ENCODE assay signal across 22 cellular contexts in the genomic region with DNA sequence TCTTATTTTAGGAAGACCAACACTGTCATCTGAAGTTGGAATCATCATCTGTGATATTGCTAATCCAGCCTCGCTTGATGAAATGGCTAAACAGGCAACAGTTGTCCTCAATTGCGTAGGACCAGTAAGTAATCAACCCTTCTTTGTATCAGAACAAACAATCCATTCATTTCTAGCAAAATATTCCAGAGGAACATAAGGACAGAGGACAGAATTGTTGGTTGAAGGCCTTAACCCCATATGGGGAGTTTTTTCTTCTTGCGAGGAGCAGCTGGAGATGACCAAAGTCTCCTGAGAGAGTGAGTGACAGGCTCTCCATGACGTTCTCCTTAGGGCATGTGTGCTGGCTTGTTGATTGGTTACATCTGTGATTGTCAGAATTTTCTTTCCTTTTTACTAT. TPM values are rescaled to one million over a fixed set of nuclear protein-coding genes. Genes with fewer than 3 reads are reported as not detected.
DNase-seq lines count a peak whose midpoint lies in the region; ATAC-seq, FAIRE-seq and TF ChIP-seq lines count a peak whose summit lies in the region.
"Had no signal": no experiment of that assay in that cellular context is flagged by ENCODE, and none has a peak within 500 bp of the region (broad histone marks: within the 10 kb centered on the region; RNA-seq: fewer than 3 reads in every experiment).

No MANE protein-coding gene starts in this region.

- 91% methylated on average over 4 of the region's 4 CpGs for WGBS in A549 (ENCODE audit: missing lambda C conversion rate)
- WGBS in adrenal gland, 4 donors: 63 to 79% (median 70%) methylated on average over 4 of the region's 4 CpGs

- no peak for TF ChIP-seq POLR2A in A549 (IDR thresholded peaks at IDR 0.05; ENCODE audit: low read length)
- TF ChIP-seq POLR2A in adrenal gland (IDR thresholded peaks at IDR 0.05): no peak

- FAIRE-seq in A549 (lab: Jason Lieb, UNC): no peak
- FAIRE-seq: keratinocyte had no signal

- DNase-seq in A549 (ENCODE audit: low read depth in 1 of 2, low spot score in 1 of 2) (no peak), adrenal gland (no peak), left ventricle myocardium superior (no peak), A172 (ENCODE audit: low spot score) (no peak), NCI-H2171 treated with DMSO at 0.1 percent for 48 hours (lab: John Stamatoyannopoulos, UW) (no peak)
- no peak for DNase-seq in activated naive CD4-positive, alpha-beta T cell treated with anti-CD3 and anti-CD28 coated beads, Interleukin-2, amount 10 ng/mL, durations not matched to agents 7 days and 5 days
- DNase-seq: effector memory CD8-positive, alpha-beta T cell; HCEC 1CT; KG1; NCI-H1092 treated with DMSO at 0.1 percent for 48 hours; NCI-H774; PC-9; SK-N-SH; stimulated activated CD8-positive, alpha-beta memory T cell treated with anti-CD3 and anti-CD28 coated beads, Interleukin-4, amount 100 ng/mL, for 48 hours had no signal

- peaks cover 4% of the 10 kb centered on the region for H3K9me3 Mint-ChIP-seq in activated naive CD4-positive, alpha-beta T cell treated with anti-CD3 and anti-CD28 coated beads, Interleukin-2, amount 10 ng/mL, durations not matched to agents 7 days and 5 days

- H3K27ac ChIP-seq in A549 (no peak overlapping the region), adrenal gland (peak overlapping the region in 4 of 5 donors; percentile 45 to 92 (median 86)), neutrophil (peak overlapping the region; percentile 62)
- H3K27ac ChIP-seq: cardiac muscle cell, parathyroid adenoma, PC-9, thoracic aorta had no signal

- no peak for ATAC-seq in A549
- peak; percentile 42 for ATAC-seq in left ventricle myocardium superior
- no peak for ATAC-seq in HG03354 (IDR thresholded peaks at IDR 0.05; ENCODE audit: poor library complexity, severe bottlenecking, unreplicated experiment)
- ATAC-seq: activated CD4-positive, CD25-positive, alpha-beta regulatory T cell treated with anti-CD3 and anti-CD28 coated beads, Interleukin-2, amount 50 U/mL, for 24 hours; activated T-helper 17 cell treated with anti-CD3 and anti-CD28 coated beads, Interleukin-2, amount 50 U/mL, for 72 hours; effector memory CD8-positive, alpha-beta T cell had no signal

- intact Hi-C loops in adrenal gland (cut with DNase I) (no loop called here), left ventricle myocardium superior (cut with micrococcal nuclease) (no loop called here)

- H3K4me1 ChIP-seq in A549 (peaks cover 16% of the 10 kb centered on the region; the same call in 2 of the 3 replicates), adrenal gland (replicated peaks in 1 of 2) (peaks cover 25 to 38% of the 10 kb centered on the region in 2 donors), neutrophil (ENCODE audit: control insufficient read depth in 1 of 2, insufficient read depth in 1 of 2, low read depth in 1 of 2, low read length in 1 of 2) (peaks cover 35 to 47% of the 10 kb centered on the region in 2 experiments)
- H3K4me1 ChIP-seq: parathyroid adenoma had no signal

- H3K9me3 ChIP-seq in A549 (no peaks in the 10 kb centered on the region), adrenal gland (replicated peaks in 1 of 3) (no peaks in the 10 kb centered on the region), neutrophil (no peaks in the 10 kb centered on the region)
- H3K9me3 ChIP-seq: SK-N-SH, thoracic aorta had no signal

- H3K4me3 Mint-ChIP-seq in activated naive CD4-positive, alpha-beta T cell treated with anti-CD3 and anti-CD28 coated beads, Interleukin-2, amount 10 ng/mL, durations not matched to agents 7 days and 5 days: no peak overlapping the region
- H3K4me3 Mint-ChIP-seq: activated T-helper 17 cell treated with anti-CD3 and anti-CD28 coated beads, Interleukin-2, amount 50 U/mL, for 72 hours; effector memory CD8-positive, alpha-beta T cell had no signal

- TF ChIP-seq RAD21 in A549 (conservative IDR thresholded peaks at IDR 0.05 in 1 of 2, IDR thresholded peaks at IDR 0.05 in 1 of 2): no peak

- peaks cover 41% of the 10 kb centered on the region for H3K36me3 Mint-ChIP-seq in activated naive CD4-positive, alpha-beta T cell treated with anti-CD3 and anti-CD28 coated beads, Interleukin-2, amount 10 ng/mL, durations not matched to agents 7 days and 5 days

- no peak overlapping the region for H3K27ac Mint-ChIP-seq in activated naive CD4-positive, alpha-beta T cell treated with anti-CD3 and anti-CD28 coated beads, Interleukin-2, amount 10 ng/mL, durations not matched to agents 7 days and 5 days
- H3K27ac Mint-ChIP-seq: activated T-helper 17 cell treated with anti-CD3 and anti-CD28 coated beads, Interleukin-2, amount 50 U/mL, for 72 hours; effector memory CD8-positive, alpha-beta T cell had no signal

- H3K27me3 ChIP-seq in adrenal gland: no peaks in the 10 kb centered on the region
- no peaks in the 10 kb centered on the region for H3K27me3 ChIP-seq in neutrophil
- H3K27me3 ChIP-seq: cardiac muscle cell had no signal

- H3K27me3 Mint-ChIP-seq in activated naive CD4-positive, alpha-beta T cell treated with anti-CD3 and anti-CD28 coated beads, Interleukin-2, amount 10 ng/mL, durations not matched to agents 7 days and 5 days: peaks cover 15% of the 10 kb centered on the region
- H3K27me3 Mint-ChIP-seq: effector memory CD8-positive, alpha-beta T cell had no signal

- no peak for TF ChIP-seq CTCF in A549 (IDR thresholded peaks at IDR 0.05)
- TF ChIP-seq CTCF in adrenal gland (IDR thresholded peaks at IDR 0.05): no peak
- no peak for TF ChIP-seq CTCF in neutrophil (IDR thresholded peaks at IDR 0.05)

- POLR2A ChIA-PET in A549 (lab: Yijun Ruan, JAX): no interaction called here

- H3K36me3 ChIP-seq in adrenal gland (replicated peaks in 1 of 2): peaks cover 0 to 33% of the 10 kb centered on the region in 2 donors
- no peaks in the 10 kb centered on the region for H3K36me3 ChIP-seq in neutrophil

- peaks cover 17% of the 10 kb centered on the region for H3K4me1 Mint-ChIP-seq in activated naive CD4-positive, alpha-beta T cell treated with anti-CD3 and anti-CD28 coated beads, Interleukin-2, amount 10 ng/mL, durations not matched to agents 7 days and 5 days
- H3K4me1 Mint-ChIP-seq: activated T-helper 17 cell treated with anti-CD3 and anti-CD28 coated beads, Interleukin-2, amount 50 U/mL, for 72 hours had no signal

- no peak for TF ChIP-seq EP300 in A549 (IDR thresholded peaks at IDR 0.05)

- H3K4me3 ChIP-seq in A549 (no peak overlapping the region), adrenal gland (no peak overlapping the region), neutrophil (ENCODE audit: low read depth in 1 of 2, low read length in 1 of 2) (no peak overlapping the region)
- H3K4me3 ChIP-seq: cardiac muscle cell, PC-9, thoracic aorta had no signal

- CTCF ChIA-PET in A549 (lab: Yijun Ruan, JAX): no interaction called here
- CTCF ChIA-PET in activated naive CD4-positive, alpha-beta T cell treated with anti-CD3 and anti-CD28 coated beads, Interleukin-2, amount 10 ng/mL, durations not matched to agents 7 days and 5 days (lab: Charles Lee): no interaction called here

- 0 out of 3 replicates have a peak overlapping the region, but pooled peaks have one; percentile 88 for H3K4me2 ChIP-seq in A549
- H3K4me2 ChIP-seq: PC-9, SK-N-SH had no signal

TF ChIP-seq in A549, 52 proteins besides CTCF, POLR2A, EP300 and RAD21:
- TF ChIP-seq, protein P1, sequence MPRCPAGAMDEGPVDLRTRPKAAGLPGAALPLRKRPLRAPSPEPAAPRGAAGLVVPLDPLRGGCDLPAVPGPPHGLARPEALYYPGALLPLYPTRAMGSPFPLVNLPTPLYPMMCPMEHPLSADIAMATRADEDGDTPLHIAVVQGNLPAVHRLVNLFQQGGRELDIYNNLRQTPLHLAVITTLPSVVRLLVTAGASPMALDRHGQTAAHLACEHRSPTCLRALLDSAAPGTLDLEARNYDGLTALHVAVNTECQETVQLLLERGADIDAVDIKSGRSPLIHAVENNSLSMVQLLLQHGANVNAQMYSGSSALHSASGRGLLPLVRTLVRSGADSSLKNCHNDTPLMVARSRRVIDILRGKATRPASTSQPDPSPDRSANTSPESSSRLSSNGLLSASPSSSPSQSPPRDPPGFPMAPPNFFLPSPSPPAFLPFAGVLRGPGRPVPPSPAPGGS (IDR thresholded peaks at IDR 0.05): no peak
- TF ChIP-seq ZC3H11A (IDR thresholded peaks at IDR 0.05): no peak
- TF ChIP-seq ESRRA (IDR thresholded peaks at IDR 0.05; ENCODE audit: borderline replicate concordance, low read length): no peak
- TF ChIP-seq ZSCAN20 (CRISPR knock-in tag; IDR thresholded peaks at IDR 0.05): no peak
- TF ChIP-seq, protein P2, sequence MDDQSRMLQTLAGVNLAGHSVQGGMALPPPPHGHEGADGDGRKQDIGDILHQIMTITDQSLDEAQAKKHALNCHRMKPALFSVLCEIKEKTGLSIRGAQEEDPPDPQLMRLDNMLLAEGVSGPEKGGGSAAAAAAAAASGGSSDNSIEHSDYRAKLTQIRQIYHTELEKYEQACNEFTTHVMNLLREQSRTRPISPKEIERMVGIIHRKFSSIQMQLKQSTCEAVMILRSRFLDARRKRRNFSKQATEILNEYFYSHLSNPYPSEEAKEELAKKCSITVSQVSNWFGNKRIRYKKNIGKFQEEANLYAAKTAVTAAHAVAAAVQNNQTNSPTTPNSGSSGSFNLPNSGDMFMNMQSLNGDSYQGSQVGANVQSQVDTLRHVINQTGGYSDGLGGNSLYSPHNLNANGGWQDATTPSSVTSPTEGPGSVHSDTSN (IDR thresholded peaks at IDR 0.05): no peak
- TF ChIP-seq, protein P3, sequence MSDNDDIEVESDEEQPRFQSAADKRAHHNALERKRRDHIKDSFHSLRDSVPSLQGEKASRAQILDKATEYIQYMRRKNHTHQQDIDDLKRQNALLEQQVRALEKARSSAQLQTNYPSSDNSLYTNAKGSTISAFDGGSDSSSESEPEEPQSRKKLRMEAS (IDR thresholded peaks at IDR 0.05): no peak
- no peak for TF ChIP-seq BHLHE40 (IDR thresholded peaks at IDR 0.05; ENCODE audit: low read depth, low read length)
- TF ChIP-seq HDAC2 (IDR thresholded peaks at IDR 0.05): no peak
TF ChIP-seq in A549: peak in this region for 0.

RNA-seq across cellular contexts. Expression of a gene that starts 2.7 kb away (rescaled TPM):
- polyA plus RNA-seq in A549 (2011; rRNA removed) (45.2 and 59.8 TPM in 2 replicates), A549 (2017; fragmentation: RNase III; extraction: RNeasy Plus Mini Kit Qiagen cat#74134 plus additional on column Dnase treatment) (49.3 to 50.0 TPM (median 49.3 TPM) in 3 replicates), adrenal gland (100 to 1,000 TPM in 1 of 3 donors, 10 to 100 TPM in 2; 12.0 to 116 (median 27.6) TPM)
- polyA plus RNA-seq in A549 (2012; cell fraction: cytosol; rRNA removed): 26.1 and 26.8 TPM in 2 replicates
- polyA plus RNA-seq in A549 (2012; cell fraction: nucleus; rRNA removed): 12.6 and 15.4 TPM in 2 replicates
- polyA minus RNA-seq in A549 (2011; rRNA and poly(A)+ RNA removed): 12.6 and 14.1 TPM in 2 replicates
- total RNA-seq in adrenal gland (100 to 1,000 TPM in 1 of 8 donors, 10 to 100 TPM in 7; 34.2 to 108 (median 60.7) TPM), left ventricle myocardium superior (30.8 TPM)
- 102 and 118 TPM in 2 replicates for total RNA-seq in A172 (2014; rRNA removed; shearing (Covaris generic))

Comparison
In these comparisons a context has a peak if more than half of its experiments do, and no peak if none do; other contexts are left out.
1. H3K27ac ChIP-seq: peak in adrenal gland (4 of 5) and neutrophil (single experiment); none in A549 (0 of 2).